ENCODE assay signal across 15 cellular contexts in the genomic region with DNA sequence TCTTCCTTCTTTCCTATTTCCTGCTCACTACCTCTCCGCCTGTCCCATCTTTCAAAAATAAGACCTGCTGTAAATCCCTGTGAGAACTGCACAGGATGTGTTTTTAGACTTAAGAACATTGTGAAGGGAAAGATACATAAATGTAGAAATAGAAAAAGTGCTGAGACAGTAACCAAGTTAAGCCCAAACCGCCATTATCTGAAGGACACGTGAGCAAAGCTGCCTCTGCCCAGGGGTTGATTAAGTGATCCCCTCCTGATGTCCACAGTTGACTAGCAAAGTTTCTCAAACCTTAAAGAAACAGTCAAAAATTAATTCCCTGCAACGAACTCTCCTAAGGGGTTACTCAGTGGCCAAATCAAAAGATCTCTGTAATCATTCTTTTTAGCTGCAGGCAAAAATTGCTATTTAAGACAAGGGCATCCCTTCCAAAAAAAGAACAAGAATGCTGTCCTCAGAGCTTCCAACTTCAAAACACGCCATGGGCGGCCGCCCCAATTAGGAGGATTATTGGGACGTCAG. TPM values are rescaled to one million over a fixed set of nuclear protein-coding genes. Genes with fewer than 3 reads are reported as not detected.
A peak's percentile ranks its signal among the peaks of the same experiment; 100 is the strongest.
DNase-seq lines count a peak whose midpoint lies in the region; ATAC-seq and TF ChIP-seq lines count a peak whose summit lies in the region.
"Had no signal": no experiment of that assay in that cellular context is flagged by ENCODE, and none has a peak within 500 bp of the region (broad histone marks: within the 10 kb centered on the region; RNA-seq: fewer than 3 reads in every experiment).

No MANE protein-coding gene starts in this region.

- TF ChIP-seq POLR2A in sigmoid colon (IDR thresholded peaks at IDR 0.05) = no peak

- peak overlapping the region; percentile 25; the same call in 1 of the 2 replicates for H3K4me3 ChIP-seq in AG10803 (ENCODE audit: low read length)
- H3K4me3 ChIP-seq in RWPE2 (ENCODE audit: severe bottlenecking) = no peak overlapping the region
- H3K4me3 ChIP-seq in sigmoid colon = no peak overlapping the region
- H3K4me3 ChIP-seq: PC-9, SK-N-MC had no signal

- 87 to 92% methylated on average over 8 of the region's 8 CpGs for WGBS in sigmoid colon, 2 donors

- DNase-seq in AG10803 (ENCODE audit: low read depth) = no peak
- DNase-seq in RWPE2 (ENCODE audit: low spot score) = no peak
- peak; percentile 22 for DNase-seq in fibroblast of peridontal ligament (ENCODE audit: extremely low read depth)
- no peak for DNase-seq in sigmoid colon
- no peak for DNase-seq in effector CD4-positive, alpha-beta T cell
- DNase-seq: activated T-cell treated with anti-CD3 and anti-CD28 coated beads, Interleukin-2, amount 50 U/mL, for 1 hour; NCI-H1417; NCI-H2171; PC-9; stimulated activated CD4-positive, alpha-beta T cell treated with anti-CD3 and anti-CD28 coated beads, Interleukin-15, amount 100 ng/mL, for 24 hours; stimulated activated naive CD8-positive, alpha-beta T cell treated with anti-CD3 and anti-CD28 coated beads, Interleukin-15, amount 100 ng/mL, for 72 hours had no signal

- TF ChIP-seq EP300 in sigmoid colon (IDR thresholded peaks at IDR 0.05) = no peak

- TF ChIP-seq CTCF in AG10803 (conservative IDR thresholded peaks at IDR 0.05; ENCODE audit: low read length) (no peak), RWPE2 (IDR thresholded peaks at IDR 0.05; ENCODE audit: poor library complexity, severe bottlenecking) (no peak), sigmoid colon (IDR thresholded peaks at IDR 0.05) (no peak)

- H3K4me1 ChIP-seq in RWPE2 (ENCODE audit: insufficient read depth, poor library complexity, severe bottlenecking) (peaks cover 28% of the 10 kb centered on the region), sigmoid colon (peaks cover 0 to 80% (median 66%) of the 10 kb centered on the region in 4 donors)

- H3K36me3 ChIP-seq in RWPE2 (ENCODE audit: low read depth) (peaks cover 2% of the 10 kb centered on the region; the same call in 1 of the 2 replicates), sigmoid colon (peaks cover 10 to 11% (median 11%) of the 10 kb centered on the region in 4 donors)

- ATAC-seq in RWPE2 (ENCODE audit: low read depth) (no peak), HG02970 (IDR thresholded peaks at IDR 0.05; ENCODE audit: low FRiP score, unreplicated experiment) (no peak), HG02981 (IDR thresholded peaks at IDR 0.05; ENCODE audit: unreplicated experiment) (no peak), GM19328 (IDR thresholded peaks at IDR 0.05; ENCODE audit: unreplicated experiment) (no peak)
- ATAC-seq: stimulated activated naive CD8-positive, alpha-beta T cell treated with anti-CD3 and anti-CD28 coated beads, Interleukin-15, amount 100 ng/mL, for 72 hours had no signal

- H3K9me3 ChIP-seq in RWPE2 (ENCODE audit: severe bottlenecking) (no peaks in the 10 kb centered on the region), sigmoid colon (no peaks in the 10 kb centered on the region)

- intact Hi-C loops in sigmoid colon (cut with DNase I) = no loop called here

- H3K27me3 ChIP-seq in RWPE2 (ENCODE audit: insufficient read depth, poor library complexity, severe bottlenecking) = no peaks in the 10 kb centered on the region
- no peaks in the 10 kb centered on the region for H3K27me3 ChIP-seq in sigmoid colon

- peak overlapping the region; percentile 69 for H3K27ac ChIP-seq in RWPE2 (ENCODE audit: poor library complexity, severe bottlenecking)
- H3K27ac ChIP-seq in sigmoid colon = peak overlapping the region; percentile 41 to 89 (median 66)
- H3K27ac ChIP-seq: PC-9 had no signal

RNA-seq across cellular contexts. Expression of gene ZNF516, which starts 48.2 kb away (rescaled TPM):
- total RNA-seq in sigmoid colon = 10 to 100 TPM; 24.3 to 29.9 (median 26.9) TPM
- 1 to 10 TPM; 2.1 to 6.1 (median 2.4) TPM for polyA plus RNA-seq in sigmoid colon
